In the genomic region with DNA sequence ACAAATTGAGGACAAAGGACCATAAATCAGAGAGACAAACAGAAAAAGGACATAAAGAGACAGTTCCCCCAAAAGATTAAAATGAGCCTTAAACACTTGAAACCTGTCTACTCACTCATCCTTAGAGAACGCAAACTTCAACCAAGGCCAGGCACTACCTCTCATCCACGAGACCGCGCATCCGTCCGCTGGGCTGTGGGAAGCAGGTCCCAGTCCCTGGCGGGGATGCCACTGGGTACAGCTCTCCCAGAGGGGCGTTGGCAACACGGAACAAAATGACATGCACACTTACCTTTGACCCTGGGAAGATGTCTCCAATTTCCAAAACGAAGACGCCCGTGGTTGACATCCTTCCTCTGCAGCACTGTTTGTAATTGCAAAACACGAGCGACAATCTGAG, we compare ENCODE assay signal across 22 cellular contexts.
"Had no signal": no experiment of that assay in that cellular context is flagged by ENCODE, and none has a peak within 500 bp of the region (broad histone marks: within the 10 kb centered on the region; RNA-seq: fewer than 3 reads in every experiment).

No MANE protein-coding gene starts in this region.

- H3K9me3 ChIP-seq: SJSA1 had no signal

- DNase-seq: Kasumi-1, MM.1S, NCI-H1092 treated with DMSO at 0.1 percent for 48 hours, NCI-H1436, NCI-H187, NCI-H2029, NCI-H2081 treated with DMSO at 0.1 percent for 48 hours, NCI-H2171, NCI-H226, NCI-H446, NCI-H510A, NCI-H524 treated with DMSO at 0.1 percent for 48 hours, NCI-H69, NCI-H774, Right ventricle myocardium superior, RPMI8226, SIG-M5, SW 1271 had no signal

- H3K27me3 ChIP-seq: SJSA1 had no signal

- H3K4me2 ChIP-seq: KMS-11 had no signal

- H3K27ac ChIP-seq: KMS-11, SJSA1, SK-N-MC had no signal

- FAIRE-seq: RCC 7860 had no signal

- H3K36me3 ChIP-seq: SJSA1 had no signal

- H3K9ac ChIP-seq: KMS-11 had no signal

- H3K4me3 ChIP-seq: SJSA1, SK-N-MC had no signal
